ENCODE assay signal across 9 cellular contexts in genomic region chr22:29979645-29980303, GRCh38.
DNase-seq lines count a peak whose midpoint lies in the region; ATAC-seq lines count a peak whose summit lies in the region.
"Had no signal": no experiment of that assay in that cellular context is flagged by ENCODE, and none has a peak within 500 bp of the region (broad histone marks: within the 10 kb centered on the region; RNA-seq: fewer than 3 reads in every experiment).

No MANE protein-coding gene starts in this region.

- H3K9me3 Mint-ChIP-seq in T-cell: no peaks in the 10 kb centered on the region
- no peaks in the 10 kb centered on the region for H3K9me3 Mint-ChIP-seq in activated CD4-positive, alpha-beta T cell treated with anti-CD3 and anti-CD28 coated beads, Interleukin-2, amount 10 ng/mL, durations not matched to agents 7 days and 5 days
- H3K9me3 Mint-ChIP-seq: CD4-positive, CD25-positive, alpha-beta regulatory T cell had no signal

- no peaks in the 10 kb centered on the region for H3K27me3 Mint-ChIP-seq in T-cell
- no peaks in the 10 kb centered on the region for H3K27me3 Mint-ChIP-seq in activated CD4-positive, alpha-beta T cell treated with anti-CD3 and anti-CD28 coated beads, Interleukin-2, amount 10 ng/mL, durations not matched to agents 7 days and 5 days
- H3K27me3 Mint-ChIP-seq: CD4-positive, CD25-positive, alpha-beta regulatory T cell had no signal

- H3K4me3 Mint-ChIP-seq in T-cell: no peak overlapping the region
- H3K4me3 Mint-ChIP-seq in activated CD4-positive, alpha-beta T cell treated with anti-CD3 and anti-CD28 coated beads, Interleukin-2, amount 10 ng/mL, durations not matched to agents 7 days and 5 days: no peak overlapping the region
- H3K4me3 Mint-ChIP-seq: CD4-positive, CD25-positive, alpha-beta regulatory T cell had no signal

- H3K4me3 ChIP-seq in H7 (ENCODE audit: insufficient read depth, low read depth, low read length): no peak overlapping the region

- peak; percentile 83 for DNase-seq in DMS79 treated with DMSO at 0.1 percent for 48 hours (lab: John Stamatoyannopoulos, UW)
- DNase-seq in fibroblast of the conjunctiva (ENCODE audit: low read depth): peak; percentile 18
- DNase-seq in H7: no peak
- DNase-seq in T-cell: no peak
- DNase-seq in activated CD4-positive, alpha-beta T cell treated with anti-CD3 and anti-CD28 coated beads, Interleukin-2, amount 10 ng/mL, durations not matched to agents 7 days and 5 days: no peak
- no peak for DNase-seq in stimulated activated naive CD4-positive, alpha-beta T cell treated with Interleukin-2 at 50 U/mL for 16 hours (lab: John Stamatoyannopoulos, UW)
- DNase-seq: CD4-positive, CD25-positive, alpha-beta regulatory T cell had no signal

- ATAC-seq in GM19324 (IDR thresholded peaks at IDR 0.05; ENCODE audit: low FRiP score, unreplicated experiment): peak; percentile 78
- peak; percentile 79 for ATAC-seq in HG03342 (IDR thresholded peaks at IDR 0.05; ENCODE audit: unreplicated experiment)
- ATAC-seq in T-cell (replicated peaks in 1 of 4): no peak

- POLR2A ChIA-PET in T-cell (lab: Charles Lee): no interaction called here
- POLR2A ChIA-PET in activated CD4-positive, alpha-beta T cell treated with anti-CD3 and anti-CD28 coated beads, Interleukin-2, amount 10 ng/mL, durations not matched to agents 7 days and 5 days (lab: Charles Lee): no interaction called here

- H3K36me3 Mint-ChIP-seq in T-cell: peaks cover 27% of the 10 kb centered on the region
- peaks cover 10% of the 10 kb centered on the region for H3K36me3 Mint-ChIP-seq in activated CD4-positive, alpha-beta T cell treated with anti-CD3 and anti-CD28 coated beads, Interleukin-2, amount 10 ng/mL, durations not matched to agents 7 days and 5 days (ENCODE audit: low read depth)

- H3K36me3 ChIP-seq in H7 (replicated peaks; ENCODE audit: control insufficient read depth, insufficient read depth, low read length): no peaks in the 10 kb centered on the region; the same call in none of the 2 replicates

- no peaks in the 10 kb centered on the region for H3K27me3 ChIP-seq in H7 (ENCODE audit: control insufficient read depth, insufficient read depth, low read length)

- H3K27ac Mint-ChIP-seq in T-cell: no peak overlapping the region
- H3K27ac Mint-ChIP-seq in activated CD4-positive, alpha-beta T cell treated with anti-CD3 and anti-CD28 coated beads, Interleukin-2, amount 10 ng/mL, durations not matched to agents 7 days and 5 days: no peak overlapping the region

- CTCF ChIA-PET in T-cell (lab: Charles Lee): no interaction called here
- CTCF ChIA-PET in activated CD4-positive, alpha-beta T cell treated with anti-CD3 and anti-CD28 coated beads, Interleukin-2, amount 10 ng/mL, durations not matched to agents 7 days and 5 days (lab: Charles Lee): interaction anchor here (0.6 to 1.9 kb wide), 2 partner anchors 26 to 185 kb away, joined by 4 to 5 read pairs; no protein-coding TSS in a partner anchor

- H3K4me1 Mint-ChIP-seq in T-cell: peaks cover 0 to 5% (median 0%) of the 10 kb centered on the region in 3 donors
- no peaks in the 10 kb centered on the region for H3K4me1 Mint-ChIP-seq in activated CD4-positive, alpha-beta T cell treated with anti-CD3 and anti-CD28 coated beads, Interleukin-2, amount 10 ng/mL, durations not matched to agents 7 days and 5 days

Comparison
In these comparisons a context has a peak if more than half of its experiments do, and no peak if none do; other contexts are left out.
1. DNase-seq: peak in DMS79 treated with DMSO at 0.1 percent for 48 hours (single experiment) and fibroblast of the conjunctiva (single experiment); none in H7 (single experiment), T-cell (0 of 34), activated CD4-positive, alpha-beta T cell treated with anti-CD3 and anti-CD28 coated beads, Interleukin-2, amount 10 ng/mL, durations not matched to agents 7 days and 5 days (single experiment) and stimulated activated naive CD4-positive, alpha-beta T cell treated with Interleukin-2 at 50 U/mL for 16 hours (single experiment).
2. ATAC-seq: peak in GM19324 (single experiment) and HG03342 (single experiment); none in T-cell (0 of 4).